In the genomic region with DNA sequence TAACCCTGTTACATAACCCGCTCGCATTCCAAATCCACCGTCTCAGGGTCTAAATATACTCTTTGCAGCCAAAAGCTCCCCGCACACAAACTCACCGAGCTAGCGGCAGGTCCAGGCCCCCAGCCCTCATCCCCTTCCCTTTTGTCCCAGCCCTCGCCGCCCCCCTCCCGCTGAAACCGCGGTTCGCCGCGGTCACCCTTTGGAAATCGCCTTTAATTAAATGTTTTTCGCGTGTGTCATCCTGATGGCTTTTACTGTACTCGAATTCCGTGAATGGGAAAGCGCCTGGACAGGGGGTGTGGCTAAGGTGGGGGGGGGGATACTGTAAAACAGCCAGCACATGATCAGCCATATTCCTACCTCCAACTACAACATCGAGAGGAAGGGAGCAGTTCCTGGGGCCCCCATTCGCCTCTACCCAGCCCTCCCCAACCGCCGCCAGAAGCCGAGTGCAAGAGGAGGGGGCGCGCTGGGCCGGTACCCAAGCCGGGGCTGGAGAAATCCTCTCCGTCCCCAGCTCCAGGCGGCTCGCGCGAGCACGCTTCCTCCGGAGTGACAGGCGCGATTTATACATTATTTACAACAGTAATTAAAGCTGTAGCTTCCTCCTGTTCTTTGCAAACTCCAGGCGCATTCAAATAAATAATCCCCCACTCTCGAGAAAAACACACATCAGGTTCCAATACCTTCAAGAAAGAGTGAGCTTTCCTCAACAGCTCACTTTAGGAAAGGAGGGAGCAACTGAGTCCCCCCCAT, we compare ENCODE assay signal across 1 cellular context.
TF ChIP-seq lines count a peak whose summit lies in the region.

No MANE protein-coding gene starts in this region.

TF ChIP-seq in GM23338, 12 proteins besides CTCF, POLR2A, EP300 and RAD21 (continued from another document):
- TF ChIP-seq, protein P1, sequence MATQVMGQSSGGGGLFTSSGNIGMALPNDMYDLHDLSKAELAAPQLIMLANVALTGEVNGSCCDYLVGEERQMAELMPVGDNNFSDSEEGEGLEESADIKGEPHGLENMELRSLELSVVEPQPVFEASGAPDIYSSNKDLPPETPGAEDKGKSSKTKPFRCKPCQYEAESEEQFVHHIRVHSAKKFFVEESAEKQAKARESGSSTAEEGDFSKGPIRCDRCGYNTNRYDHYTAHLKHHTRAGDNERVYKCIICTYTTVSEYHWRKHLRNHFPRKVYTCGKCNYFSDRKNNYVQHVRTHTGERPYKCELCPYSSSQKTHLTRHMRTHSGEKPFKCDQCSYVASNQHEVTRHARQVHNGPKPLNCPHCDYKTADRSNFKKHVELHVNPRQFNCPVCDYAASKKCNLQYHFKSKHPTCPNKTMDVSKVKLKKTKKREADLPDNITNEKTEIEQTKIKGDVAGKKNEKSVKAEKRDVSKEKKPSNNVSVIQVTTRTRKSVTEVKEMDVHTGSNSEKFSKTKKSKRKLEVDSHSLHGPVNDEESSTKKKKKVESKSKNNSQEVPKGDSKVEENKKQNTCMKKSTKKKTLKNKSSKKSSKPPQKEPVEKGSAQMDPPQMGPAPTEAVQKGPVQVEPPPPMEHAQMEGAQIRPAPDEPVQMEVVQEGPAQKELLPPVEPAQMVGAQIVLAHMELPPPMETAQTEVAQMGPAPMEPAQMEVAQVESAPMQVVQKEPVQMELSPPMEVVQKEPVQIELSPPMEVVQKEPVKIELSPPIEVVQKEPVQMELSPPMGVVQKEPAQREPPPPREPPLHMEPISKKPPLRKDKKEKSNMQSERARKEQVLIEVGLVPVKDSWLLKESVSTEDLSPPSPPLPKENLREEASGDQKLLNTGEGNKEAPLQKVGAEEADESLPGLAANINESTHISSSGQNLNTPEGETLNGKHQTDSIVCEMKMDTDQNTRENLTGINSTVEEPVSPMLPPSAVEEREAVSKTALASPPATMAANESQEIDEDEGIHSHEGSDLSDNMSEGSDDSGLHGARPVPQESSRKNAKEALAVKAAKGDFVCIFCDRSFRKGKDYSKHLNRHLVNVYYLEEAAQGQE (IDR thresholded peaks at IDR 0.05; ENCODE audit: unreplicated experiment), result no peak
- TF ChIP-seq, protein P2, sequence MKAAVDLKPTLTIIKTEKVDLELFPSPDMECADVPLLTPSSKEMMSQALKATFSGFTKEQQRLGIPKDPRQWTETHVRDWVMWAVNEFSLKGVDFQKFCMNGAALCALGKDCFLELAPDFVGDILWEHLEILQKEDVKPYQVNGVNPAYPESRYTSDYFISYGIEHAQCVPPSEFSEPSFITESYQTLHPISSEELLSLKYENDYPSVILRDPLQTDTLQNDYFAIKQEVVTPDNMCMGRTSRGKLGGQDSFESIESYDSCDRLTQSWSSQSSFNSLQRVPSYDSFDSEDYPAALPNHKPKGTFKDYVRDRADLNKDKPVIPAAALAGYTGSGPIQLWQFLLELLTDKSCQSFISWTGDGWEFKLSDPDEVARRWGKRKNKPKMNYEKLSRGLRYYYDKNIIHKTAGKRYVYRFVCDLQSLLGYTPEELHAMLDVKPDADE (IDR thresholded peaks at IDR 0.05), result no peak
- TF ChIP-seq NANOG (IDR thresholded peaks at IDR 0.05; ENCODE audit: borderline replicate concordance) (no peak), POLR2AphosphoS5 (IDR thresholded peaks at IDR 0.05; ENCODE audit: low read depth) (no peak)
TF ChIP-seq in GM23338: peak in this region for 0.
